In the genomic region with DNA sequence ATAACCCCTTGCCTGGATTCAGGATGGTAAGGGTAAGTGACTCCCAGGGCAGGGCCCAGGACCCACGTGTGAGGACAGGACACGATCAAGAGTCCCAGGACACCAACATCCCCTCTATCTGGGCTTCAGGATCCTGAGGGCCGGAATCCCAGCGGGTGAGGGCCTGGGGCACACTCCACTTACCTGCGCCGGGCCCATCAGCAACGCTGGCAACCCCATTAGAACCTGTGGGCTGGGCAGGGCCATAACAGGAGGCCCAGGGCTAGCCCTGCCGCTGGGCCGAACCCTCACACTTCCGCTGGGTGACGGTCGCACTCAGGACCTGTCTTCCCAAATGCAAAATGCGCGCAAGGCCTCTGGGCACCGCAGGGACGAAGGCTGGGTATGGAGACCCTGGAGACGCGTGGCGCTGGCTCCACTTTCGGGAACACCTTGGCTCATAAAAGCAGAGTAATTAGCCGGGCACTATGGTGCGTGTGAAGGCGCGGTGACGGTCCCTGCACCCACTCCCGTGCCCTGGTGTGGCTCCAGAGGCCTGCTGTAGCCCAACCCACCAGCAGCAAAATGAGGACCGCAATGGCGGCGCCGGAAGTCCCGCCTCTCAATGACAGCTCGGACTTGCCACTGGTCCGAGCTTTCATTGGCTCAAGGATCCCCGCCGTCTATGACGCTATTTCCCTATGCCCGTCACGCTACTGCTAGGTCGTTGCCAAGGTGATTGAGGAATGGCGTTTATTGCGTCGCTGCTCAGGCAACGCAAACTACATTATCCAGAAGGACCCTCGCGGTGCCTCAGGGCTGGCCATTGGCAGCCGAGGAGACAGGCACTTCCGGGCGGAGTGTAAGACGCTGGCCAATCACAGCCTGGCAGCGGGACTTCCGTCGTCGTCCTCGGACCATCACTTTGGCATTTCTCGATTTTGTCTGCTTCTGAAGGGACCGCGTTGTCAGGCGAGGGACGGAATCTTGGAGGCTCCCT, we compare ENCODE assay signal across 8 cellular contexts. TPM values are rescaled to one million over a fixed set of nuclear protein-coding genes. Genes with fewer than 3 reads are reported as not detected.
DNase-seq lines count a peak whose midpoint lies in the region; ATAC-seq and TF ChIP-seq lines count a peak whose summit lies in the region.

Gene ZNF132 (minus strand): TSS at position 578 of the 979 bp plus-strand sequence. CDS start 332 bp downstream, at position 246.

- TF ChIP-seq CTCF in epithelial cell of esophagus (IDR thresholded peaks at IDR 0.05; ENCODE audit: insufficient read depth, low read depth, low read length, missing control alignments), result no peak

- peaks cover 14% of the 10 kb centered on the region for H3K4me1 ChIP-seq in mononuclear cell (ENCODE audit: insufficient read depth, low read length)

- DNase-seq in NCI-H524 (lab: John Stamatoyannopoulos, UW) (peak; percentile 99), activated T-cell treated with anti-CD3 and anti-CD28 coated beads for 24 hours (ENCODE audit: low read depth) (peak; percentile 94), epithelial cell of esophagus (ENCODE audit: low read depth) (peak; percentile 100), SHP77 (lab: John Stamatoyannopoulos, UW) (no peak)
- peak; percentile 90 to 95 for DNase-seq in stimulated activated CD8-positive, alpha-beta memory T cell treated with anti-CD3 and anti-CD28 coated beads, Interleukin-15, amount 100 ng/mL, for 48 hours (ENCODE audit: low read depth in 2 of 2)

- H3K4me3 ChIP-seq in epithelial cell of esophagus (ENCODE audit: low read length), result peak within 1 kb of the TSS; percentile 82
- peak within 1 kb of the TSS; percentile 42 for H3K4me3 ChIP-seq in mononuclear cell (ENCODE audit: low read length)

- H3K9me3 ChIP-seq in mononuclear cell (ENCODE audit: low read depth, low read length), result peaks cover 10% of the 10 kb centered on the region

- peak; percentile 62 for TF ChIP-seq POLR2A in GM18526 (IDR thresholded peaks at IDR 0.05; ENCODE audit: extremely low read depth, insufficient read length)

- ATAC-seq in HG03060 (IDR thresholded peaks at IDR 0.05; ENCODE audit: low read depth, unreplicated experiment), result peak; percentile 96

- H3K27me3 ChIP-seq in mononuclear cell (ENCODE audit: insufficient read depth, low read length), result no peaks in the 10 kb centered on the region

RNA-seq across cellular contexts. Expression of gene ZNF132, which starts in this region (rescaled TPM):
- 1.9 TPM for total RNA-seq in mononuclear cell

Comparison
In these comparisons a context has a peak if more than half of its experiments do, and no peak if none do; other contexts are left out.
1. DNase-seq: peak in NCI-H524 (2 of 2), activated T-cell treated with anti-CD3 and anti-CD28 coated beads for 24 hours (single experiment), epithelial cell of esophagus (single experiment) and stimulated activated CD8-positive, alpha-beta memory T cell treated with anti-CD3 and anti-CD28 coated beads, Interleukin-15, amount 100 ng/mL, for 48 hours (2 of 2); none in SHP77 (0 of 2).